In the genomic region with DNA sequence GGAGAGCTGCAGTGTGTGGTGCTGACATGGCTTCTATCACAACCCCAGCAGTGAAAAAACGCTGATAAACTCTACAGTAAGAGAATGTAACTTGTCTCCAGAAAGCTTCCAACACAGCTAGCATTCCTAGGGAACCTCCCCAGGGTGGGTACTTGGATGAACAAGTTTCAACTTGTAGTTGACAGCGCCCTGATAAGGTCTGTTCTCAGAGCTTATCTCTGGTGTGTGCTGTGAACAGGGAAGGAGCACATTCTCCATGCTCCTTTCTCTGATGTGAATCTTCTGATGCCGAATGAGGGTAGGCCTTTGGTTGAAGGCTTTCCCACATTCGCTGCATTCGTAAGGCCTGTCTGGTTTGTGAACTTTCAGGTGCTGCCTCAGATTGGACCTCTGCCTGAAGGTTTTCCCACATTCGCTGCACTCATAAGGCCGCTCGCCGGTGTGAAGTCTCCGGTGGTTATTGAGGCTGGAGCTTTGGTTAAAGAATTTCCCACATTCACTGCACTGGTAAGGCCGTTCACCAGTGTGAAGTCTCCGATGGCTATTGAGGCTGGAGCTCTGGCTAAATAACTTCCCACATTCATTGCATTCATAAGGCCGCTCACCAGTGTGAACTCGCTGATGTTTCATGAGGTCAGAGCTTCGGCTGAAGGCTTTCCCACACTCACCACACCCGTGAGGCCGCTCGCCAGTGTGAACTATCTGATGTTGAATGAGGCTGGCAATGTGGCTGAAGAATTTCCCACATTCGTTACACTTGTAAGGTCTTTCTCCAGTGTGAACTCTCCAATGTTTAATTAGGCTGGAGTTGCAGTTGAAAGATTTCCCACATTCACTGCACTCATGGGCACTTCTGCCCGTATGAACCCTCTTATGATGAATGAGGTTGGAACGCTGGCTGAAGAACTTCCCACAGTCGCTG, we compare ENCODE assay signal across 14 cellular contexts.
"Had no signal": no experiment of that assay in that cellular context is flagged by ENCODE, and none has a peak within 500 bp of the region (broad histone marks: within the 10 kb centered on the region; RNA-seq: fewer than 3 reads in every experiment).

No MANE protein-coding gene starts in this region.

- H3K27ac Mint-ChIP-seq: activated naive CD8-positive, alpha-beta T cell; nephron; T-helper 2 cell treated with Interferon-gamma antibody and Interleukin-4, amounts not matched to agents 5 μg/mL and 100 μg/mL, for 36 hours had no signal

- H3K4me3 Mint-ChIP-seq: activated naive CD8-positive, alpha-beta T cell; nephron; T-helper 2 cell treated with Interferon-gamma antibody and Interleukin-4, amounts not matched to agents 5 μg/mL and 100 μg/mL, for 36 hours had no signal

- H3K27ac ChIP-seq: breast epithelium, esophagus muscularis mucosa, skin epidermis, tibial nerve, vagina had no signal

- DNase-seq: activated CD4-positive, alpha-beta T cell treated with anti-CD3 and anti-CD28 coated beads, Interleukin-2, amount 50 U/mL, for 4 hours; activated gamma-delta T cell; activated T-cell treated with anti-CD3 and anti-CD28 coated beads, Interleukin-2, amount 50 U/mL, for 48 hours; left cardiac atrium; stimulated activated CD4-positive, alpha-beta T cell treated with anti-CD3 and anti-CD28 coated beads, Interleukin-4, amount 100 ng/mL, for 4 hours had no signal

- H3K27me3 Mint-ChIP-seq: activated naive CD8-positive, alpha-beta T cell had no signal

- H3K4me3 ChIP-seq: lung, skin epidermis, tibial nerve, vagina had no signal

- H3K27me3 ChIP-seq: breast epithelium, esophagus muscularis mucosa, tibial nerve, vagina had no signal
